13 cellular contexts compared by ENCODE assay signal in genomic region chr4:40238008-40238699, GRCh38. TPM values are rescaled to one million over a fixed set of nuclear protein-coding genes. Genes with fewer than 3 reads are reported as not detected.
DNase-seq lines count a peak whose midpoint lies in the region; ATAC-seq lines count a peak whose summit lies in the region.
"Had no signal": no experiment of that assay in that cellular context is flagged by ENCODE, and none has a peak within 500 bp of the region (broad histone marks: within the 10 kb centered on the region; RNA-seq: fewer than 3 reads in every experiment).

No MANE protein-coding gene starts in this region.

- ATAC-seq in HG02610 (IDR thresholded peaks at IDR 0.05; ENCODE audit: unreplicated experiment), result no peak
- no peak for ATAC-seq in HG03439 (IDR thresholded peaks at IDR 0.05; ENCODE audit: unreplicated experiment)

- peak overlapping the region; percentile 70 for H3K4me2 ChIP-seq in BLaER1
- H3K4me2 ChIP-seq: SK-N-SH had no signal

- H3K27me3 Mint-ChIP-seq in activated CD4-positive, alpha-beta memory T cell treated with anti-CD3 and anti-CD28 coated beads for 36 hours, result no peaks in the 10 kb centered on the region
- peaks cover 0 to 9% (median 5%) of the 10 kb centered on the region in 3 donors for H3K27me3 Mint-ChIP-seq in immature natural killer cell (ENCODE audit: low read depth in 3 of 3)

- H3K27me3 ChIP-seq in BLaER1, result no peaks in the 10 kb centered on the region

- DNase-seq in GDM1 (lab: John Stamatoyannopoulos, UW) (peak; percentile 70), immature natural killer cell (no peak), NCI-H1092 treated with DMSO at 0.1 percent for 48 hours (lab: John Stamatoyannopoulos, UW) (no peak), HuH-7.5 (ENCODE audit: low spot score) (no peak)
- peak; percentile 52 for DNase-seq in activated CD4-positive, alpha-beta memory T cell treated with anti-CD3 and anti-CD28 coated beads for 36 hours
- DNase-seq: foreskin melanocyte, midbrain, NCI-H187 treated with DMSO at 0.1 percent for 48 hours, SK-N-SH had no signal

- H3K27ac ChIP-seq in BLaER1, result peak overlapping the region; percentile 55

- intact Hi-C loops in activated CD4-positive, alpha-beta memory T cell treated with anti-CD3 and anti-CD28 coated beads for 36 hours (cut with micrococcal nuclease), result loop anchor here (1.0 to 2.0 kb wide), 4 partner anchors 8 to 71 kb away; no protein-coding TSS in a partner anchor

- no peaks in the 10 kb centered on the region for H3K9me3 ChIP-seq in BLaER1
- H3K9me3 ChIP-seq: SK-N-SH had no signal

- H3K4me3 ChIP-seq in BLaER1, result no peak overlapping the region

- H3K36me3 ChIP-seq in BLaER1, result peaks cover 63% of the 10 kb centered on the region

- H3K4me1 Mint-ChIP-seq in activated CD4-positive, alpha-beta memory T cell treated with anti-CD3 and anti-CD28 coated beads for 36 hours (ENCODE audit: low read depth), result peaks cover 87% of the 10 kb centered on the region
- H3K4me1 Mint-ChIP-seq in immature natural killer cell, result peaks cover 82 to 95% of the 10 kb centered on the region in 2 donors

- CTCF ChIA-PET in activated CD4-positive, alpha-beta memory T cell treated with anti-CD3 and anti-CD28 coated beads for 36 hours (lab: Charles Lee), result interaction anchor here (0.6 to 6.5 kb wide), 11 partner anchors 9 to 89 kb away, joined by 3 to 70 read pairs (median 5); partner anchors contain the start of gene RHOH

- peaks cover 63% of the 10 kb centered on the region for H3K36me3 Mint-ChIP-seq in activated CD4-positive, alpha-beta memory T cell treated with anti-CD3 and anti-CD28 coated beads for 36 hours
- peaks cover 11 to 27% (median 14%) of the 10 kb centered on the region in 3 donors for H3K36me3 Mint-ChIP-seq in immature natural killer cell

- no peaks in the 10 kb centered on the region for H3K9me3 Mint-ChIP-seq in activated CD4-positive, alpha-beta memory T cell treated with anti-CD3 and anti-CD28 coated beads for 36 hours
- H3K9me3 Mint-ChIP-seq in immature natural killer cell, result no peaks in the 10 kb centered on the region

- POLR2A ChIA-PET in activated CD4-positive, alpha-beta memory T cell treated with anti-CD3 and anti-CD28 coated beads for 36 hours (lab: Charles Lee), result interaction anchor here (0.6 to 3.9 kb wide), 20 partner anchors 9 to 182 kb away, joined by 3 to 32 read pairs (median 6); partner anchors contain the start of genes N4BP2 and RHOH

- H3K27ac Mint-ChIP-seq in activated CD4-positive, alpha-beta memory T cell treated with anti-CD3 and anti-CD28 coated beads for 36 hours, result peak overlapping the region; percentile 96
- peak overlapping the region; percentile 63 to 97 (median 76) for H3K27ac Mint-ChIP-seq in immature natural killer cell

- no peak overlapping the region for H3K9ac ChIP-seq in BLaER1
- H3K9ac ChIP-seq: SK-N-SH had no signal

- peaks cover 36% of the 10 kb centered on the region; the same call in 1 of the 2 replicates for H4K20me1 ChIP-seq in BLaER1

- H3K4me3 Mint-ChIP-seq in activated CD4-positive, alpha-beta memory T cell treated with anti-CD3 and anti-CD28 coated beads for 36 hours, result peak overlapping the region; percentile 75
- peak overlapping the region; percentile 0 to 72 (median 36) for H3K4me3 Mint-ChIP-seq in immature natural killer cell

- peaks cover 47% of the 10 kb centered on the region for H3K4me1 ChIP-seq in BLaER1

RNA-seq across cellular contexts. Expression of gene RHOH, which starts 41.3 kb away (rescaled TPM):
- total RNA-seq in activated CD4-positive, alpha-beta memory T cell treated with anti-CD3 and anti-CD28 coated beads for 36 hours, result 10 to 100 TPM; 97.5 to 98.6 TPM
- polyA plus RNA-seq in immature natural killer cell, result 10 to 100 TPM; 82.0 to 97.6 (median 97.3) TPM
- total RNA-seq: pulmonary artery endothelial cell had no signal
- polyA plus RNA-seq: SK-N-SH had no signal

Comparison
In these comparisons a context has a peak if more than half of its experiments do, and no peak if none do; other contexts are left out.
1. DNase-seq: peak in GDM1 (single experiment) and activated CD4-positive, alpha-beta memory T cell treated with anti-CD3 and anti-CD28 coated beads for 36 hours (single experiment); none in immature natural killer cell (0 of 3), NCI-H1092 treated with DMSO at 0.1 percent for 48 hours (single experiment) and HuH-7.5 (single experiment).